In genomic region chr22:38740116-38740723, GRCh38 we compare ENCODE assay signal across 18 cellular contexts. TPM values are rescaled to one million over a fixed set of nuclear protein-coding genes. Genes with fewer than 3 reads are reported as not detected.
DNase-seq lines count a peak whose midpoint lies in the region; ATAC-seq and TF ChIP-seq lines count a peak whose summit lies in the region.
"Had no signal": no experiment of that assay in that cellular context is flagged by ENCODE, and none has a peak within 500 bp of the region (broad histone marks: within the 10 kb centered on the region; RNA-seq: fewer than 3 reads in every experiment).

No MANE protein-coding gene starts in this region.

- peaks cover 14 to 73% (median 67%) of the 10 kb centered on the region in 10 experiments for H3K4me1 ChIP-seq in BLaER1 treated with 17β-estradiol and CSF1 and Interleukin-3, amounts not matched to agents 10 nM and 100 nM
- peaks cover 80% of the 10 kb centered on the region for H3K4me1 ChIP-seq in CD4-positive, alpha-beta memory T cell (ENCODE audit: insufficient read depth, low read length)
- H3K4me1 ChIP-seq: HAP-1 had no signal

- TF ChIP-seq CTCF in GM20000 (IDR thresholded peaks at IDR 0.05; ENCODE audit: extremely low read depth, missing control alignments) (no peak), nephron progenitor cell (IDR thresholded peaks at IDR 0.05) (no peak)

- peak overlapping the region in 10 of 11 experiments; percentile 0 to 54 (median 24); a peak in 13 of 22 replicates for H3K9ac ChIP-seq in BLaER1 treated with 17β-estradiol and CSF1 and Interleukin-3, amounts not matched to agents 10 nM and 100 nM

- peaks cover 54 to 85% of the 10 kb centered on the region in 2 donors for H3K36me3 Mint-ChIP-seq in CD4-positive, alpha-beta memory T cell
- H3K36me3 Mint-ChIP-seq in activated naive CD8-positive, alpha-beta T cell treated with anti-CD3 and anti-CD28 coated beads, Interleukin-2, amount 10 ng/mL, durations not matched to agents 7 days and 5 days, result peaks cover 40% of the 10 kb centered on the region
- H3K36me3 Mint-ChIP-seq in nephron progenitor cell (ENCODE audit: low read depth), result peaks cover 56% of the 10 kb centered on the region

- POLR2A ChIA-PET in CD4-positive, alpha-beta memory T cell (lab: Charles Lee; ENCODE audit: partially characterized antibody), result interaction anchor here (0.9 to 42.6 kb wide), 7 partner anchors 6 to 237 kb away, joined by 3 to 1746 read pairs (median 3); partner anchors contain the start of genes SUN2 and TOMM22
- POLR2A ChIA-PET in activated naive CD8-positive, alpha-beta T cell treated with anti-CD3 and anti-CD28 coated beads, Interleukin-2, amount 10 ng/mL, durations not matched to agents 7 days and 5 days (lab: Charles Lee), result interaction anchor here (0.6 to 16.1 kb wide), 6 partner anchors 8 to 1175 kb away, joined by 3 to 386 read pairs (median 4); partner anchors contain the start of genes GTPBP1 and SUN2

- no peak overlapping the region for H3K4me3 ChIP-seq in BLaER1 treated with 17β-estradiol and CSF1 and Interleukin-3, amounts not matched to agents 10 nM and 100 nM
- H3K4me3 ChIP-seq in CD4-positive, alpha-beta memory T cell (ENCODE audit: low read length in 2 of 2), result no peak overlapping the region
- H3K4me3 ChIP-seq: HAP-1, upper lobe of left lung had no signal

- DNase-seq in CD4-positive, alpha-beta memory T cell, result peak in 1 of 5 donors; percentile 21
- no peak for DNase-seq in activated naive CD8-positive, alpha-beta T cell treated with anti-CD3 and anti-CD28 coated beads, Interleukin-2, amount 10 ng/mL, durations not matched to agents 7 days and 5 days
- peak; percentile 36 for DNase-seq in midbrain (lab: John Stamatoyannopoulos, UW)
- no peak for DNase-seq in GM20000 (ENCODE audit: low spot score)
- DNase-seq in NCI-H226, result no peak
- no peak for DNase-seq in AG20443 (ENCODE audit: low spot score)
- DNase-seq in nephron progenitor cell, result no peak
- DNase-seq: activated CD4-positive, alpha-beta T cell treated with anti-CD3 and anti-CD28 coated beads for 48 hours; DMS79; erythroblast; NCI-H1105 treated with DMSO at 0.1 percent for 48 hours; NCI-H774; PC-3; small intestine; upper lobe of left lung had no signal

- no peaks in the 10 kb centered on the region for H3K27me3 Mint-ChIP-seq in CD4-positive, alpha-beta memory T cell
- no peaks in the 10 kb centered on the region for H3K27me3 Mint-ChIP-seq in activated naive CD8-positive, alpha-beta T cell treated with anti-CD3 and anti-CD28 coated beads, Interleukin-2, amount 10 ng/mL, durations not matched to agents 7 days and 5 days
- H3K27me3 Mint-ChIP-seq in nephron progenitor cell (ENCODE audit: low read depth, poor library complexity), result no peaks in the 10 kb centered on the region
- H3K27me3 Mint-ChIP-seq: dendritic cell treated with granulocyte-macrophage colony-stimulating factor and Interleukin-4, amounts not matched to agents 40 ng/mL and 50 ng/mL, for 4 days had no signal

- H3K9me3 Mint-ChIP-seq in CD4-positive, alpha-beta memory T cell, result peaks cover 0 to 5% (median 0%) of the 10 kb centered on the region in 8 donors
- no peaks in the 10 kb centered on the region for H3K9me3 Mint-ChIP-seq in activated naive CD8-positive, alpha-beta T cell treated with anti-CD3 and anti-CD28 coated beads, Interleukin-2, amount 10 ng/mL, durations not matched to agents 7 days and 5 days
- no peaks in the 10 kb centered on the region for H3K9me3 Mint-ChIP-seq in nephron progenitor cell
- H3K9me3 Mint-ChIP-seq: dendritic cell treated with granulocyte-macrophage colony-stimulating factor and Interleukin-4, amounts not matched to agents 40 ng/mL and 50 ng/mL, for 4 days had no signal

- peaks cover 14 to 60% (median 37%) of the 10 kb centered on the region in 4 donors for H3K4me1 Mint-ChIP-seq in CD4-positive, alpha-beta memory T cell
- H3K4me1 Mint-ChIP-seq in activated naive CD8-positive, alpha-beta T cell treated with anti-CD3 and anti-CD28 coated beads, Interleukin-2, amount 10 ng/mL, durations not matched to agents 7 days and 5 days, result peaks cover 28% of the 10 kb centered on the region
- H3K4me1 Mint-ChIP-seq in nephron progenitor cell, result peaks cover 10% of the 10 kb centered on the region

- intact Hi-C loops in CD4-positive, alpha-beta memory T cell (cut with micrococcal nuclease), result no loop called here

- peaks cover 100% of the 10 kb centered on the region in 11 experiments for H3K36me3 ChIP-seq in BLaER1 treated with 17β-estradiol and CSF1 and Interleukin-3, amounts not matched to agents 10 nM and 100 nM
- H3K36me3 ChIP-seq in CD4-positive, alpha-beta memory T cell (ENCODE audit: insufficient read depth, low read length), result peaks cover 100% of the 10 kb centered on the region

- ATAC-seq in activated naive CD8-positive, alpha-beta T cell treated with anti-CD3 and anti-CD28 coated beads, Interleukin-2, amount 10 ng/mL, durations not matched to agents 7 days and 5 days (ENCODE audit: low read depth), result no peak
- ATAC-seq: PC-3 had no signal

- peak overlapping the region in 5 of 7 donors; percentile 32 to 86 (median 55) for H3K27ac Mint-ChIP-seq in CD4-positive, alpha-beta memory T cell
- H3K27ac Mint-ChIP-seq in activated naive CD8-positive, alpha-beta T cell treated with anti-CD3 and anti-CD28 coated beads, Interleukin-2, amount 10 ng/mL, durations not matched to agents 7 days and 5 days, result peak overlapping the region; percentile 54
- H3K27ac Mint-ChIP-seq in nephron progenitor cell, result no peak overlapping the region
- H3K27ac Mint-ChIP-seq: dendritic cell treated with granulocyte-macrophage colony-stimulating factor and Interleukin-4, amounts not matched to agents 40 ng/mL and 50 ng/mL, for 4 days had no signal

- H3K4me2 ChIP-seq in BLaER1 treated with 17β-estradiol and CSF1 and Interleukin-3, amounts not matched to agents 10 nM and 100 nM, result peak overlapping the region in 5 of 11 experiments; percentile 2 to 64 (median 22); a peak in 7 of 22 replicates

- peak overlapping the region in 4 of 11 experiments; percentile 6 to 26 (median 22); a peak in 2 of 22 replicates for H3K27ac ChIP-seq in BLaER1 treated with 17β-estradiol and CSF1 and Interleukin-3, amounts not matched to agents 10 nM and 100 nM
- H3K27ac ChIP-seq in CD4-positive, alpha-beta memory T cell (ENCODE audit: low read depth, low read length), result no peak overlapping the region

- peaks cover 85 to 100% (median 100%) of the 10 kb centered on the region in 11 experiments for H4K20me1 ChIP-seq in BLaER1 treated with 17β-estradiol and CSF1 and Interleukin-3, amounts not matched to agents 10 nM and 100 nM

- no peaks in the 10 kb centered on the region for H3K27me3 ChIP-seq in BLaER1 treated with 17β-estradiol and CSF1 and Interleukin-3, amounts not matched to agents 10 nM and 100 nM
- no peaks in the 10 kb centered on the region for H3K27me3 ChIP-seq in CD4-positive, alpha-beta memory T cell (ENCODE audit: insufficient read depth, low read length)
- H3K27me3 ChIP-seq: upper lobe of left lung had no signal

- peak overlapping the region in 1 of 8 donors; percentile 10 for H3K4me3 Mint-ChIP-seq in CD4-positive, alpha-beta memory T cell
- H3K4me3 Mint-ChIP-seq in activated naive CD8-positive, alpha-beta T cell treated with anti-CD3 and anti-CD28 coated beads, Interleukin-2, amount 10 ng/mL, durations not matched to agents 7 days and 5 days, result no peak overlapping the region
- H3K4me3 Mint-ChIP-seq in nephron progenitor cell, result no peak overlapping the region
- H3K4me3 Mint-ChIP-seq: dendritic cell treated with granulocyte-macrophage colony-stimulating factor and Interleukin-4, amounts not matched to agents 40 ng/mL and 50 ng/mL, for 4 days had no signal

- no peaks in the 10 kb centered on the region for H3K9me3 ChIP-seq in BLaER1 treated with 17β-estradiol and CSF1 and Interleukin-3, amounts not matched to agents 10 nM and 100 nM (replicated peaks in 1 of 11)
- H3K9me3 ChIP-seq in CD4-positive, alpha-beta memory T cell (ENCODE audit: control insufficient read depth in 1 of 2, low read length in 2 of 2), result no peaks in the 10 kb centered on the region
- H3K9me3 ChIP-seq: HAP-1, upper lobe of left lung had no signal

- CTCF ChIA-PET in CD4-positive, alpha-beta memory T cell (lab: Charles Lee; ENCODE audit: partially characterized antibody), result interaction anchor here (1.1 to 1.4 kb wide), 4 partner anchors 8 to 18 kb away, joined by 3 to 4 read pairs (median 4); no protein-coding TSS in a partner anchor

RNA-seq across cellular contexts. Expression of gene SUN2, which starts 15.6 kb away (rescaled TPM):
- total RNA-seq in CD4-positive, alpha-beta memory T cell, result 1,000 to 10,000 TPM in 1 of 2 experiments, 100 to 1,000 TPM in 1; 988 to 1,004 TPM
- polyA plus RNA-seq in CD4-positive, alpha-beta memory T cell, result 100 to 1,000 TPM; 323 to 643 TPM
- total RNA-seq in activated naive CD8-positive, alpha-beta T cell treated with anti-CD3 and anti-CD28 coated beads, Interleukin-2, amount 10 ng/mL, durations not matched to agents 7 days and 5 days, result 100 to 1,000 TPM; 607 to 626 TPM

RNA-seq across cellular contexts. Expression of gene GTPBP1, which starts 34.5 kb away (rescaled TPM):
- total RNA-seq in CD4-positive, alpha-beta memory T cell, result 10 to 100 TPM; 94.1 to 96.6 TPM
- 10 to 100 TPM; 14.6 to 30.8 TPM for polyA plus RNA-seq in CD4-positive, alpha-beta memory T cell
- 10 to 100 TPM; 98.6 TPM for total RNA-seq in activated naive CD8-positive, alpha-beta T cell treated with anti-CD3 and anti-CD28 coated beads, Interleukin-2, amount 10 ng/mL, durations not matched to agents 7 days and 5 days

RNA-seq across cellular contexts. Expression of gene JOSD1, which starts 39.5 kb away (rescaled TPM):
- total RNA-seq in CD4-positive, alpha-beta memory T cell, result 10 to 100 TPM; 64.6 to 65.4 TPM
- polyA plus RNA-seq in CD4-positive, alpha-beta memory T cell, result 1 to 10 TPM; 8.0 to 9.6 TPM
- total RNA-seq in activated naive CD8-positive, alpha-beta T cell treated with anti-CD3 and anti-CD28 coated beads, Interleukin-2, amount 10 ng/mL, durations not matched to agents 7 days and 5 days, result 10 to 100 TPM; 59.1 to 61.6 TPM

RNA-seq across cellular contexts. Expression of gene DNAL4, which starts 53.7 kb away (rescaled TPM):
- total RNA-seq in CD4-positive, alpha-beta memory T cell, result 1 to 10 TPM; 8.6 to 9.6 TPM
- 10 to 100 TPM; 11.1 to 13.3 TPM for polyA plus RNA-seq in CD4-positive, alpha-beta memory T cell
- 10 to 100 TPM in 1 of 2 experiments, 1 to 10 TPM in 1; 9.3 to 12.0 TPM for total RNA-seq in activated naive CD8-positive, alpha-beta T cell treated with anti-CD3 and anti-CD28 coated beads, Interleukin-2, amount 10 ng/mL, durations not matched to agents 7 days and 5 days

RNA-seq across cellular contexts. Expression of gene TOMM22, which starts 58.5 kb away (rescaled TPM):
- 10 to 100 TPM; 41.2 to 42.3 TPM for total RNA-seq in CD4-positive, alpha-beta memory T cell
- 10 to 100 TPM; 60.3 to 78.9 TPM for polyA plus RNA-seq in CD4-positive, alpha-beta memory T cell
- 10 to 100 TPM; 58.7 to 60.4 TPM for total RNA-seq in activated naive CD8-positive, alpha-beta T cell treated with anti-CD3 and anti-CD28 coated beads, Interleukin-2, amount 10 ng/mL, durations not matched to agents 7 days and 5 days
